In genomic region chr2:152103271-152103670, GRCh38 we compare ENCODE assay signal across 8 cellular contexts.
"Had no signal": no experiment of that assay in that cellular context is flagged by ENCODE, and none has a peak within 500 bp of the region (broad histone marks: within the 10 kb centered on the region; RNA-seq: fewer than 3 reads in every experiment).

No MANE protein-coding gene starts in this region.

- DNase-seq: GDM1, GF-D8 had no signal

- H3K4me3 ChIP-seq: GM12878 had no signal

- ATAC-seq: GM12878 had no signal

- FAIRE-seq: G401.6, GM12878, GM12891, GM12892, GM18507, GM19239 had no signal
